ENCODE assay signal across 1 cellular context in the genomic region with DNA sequence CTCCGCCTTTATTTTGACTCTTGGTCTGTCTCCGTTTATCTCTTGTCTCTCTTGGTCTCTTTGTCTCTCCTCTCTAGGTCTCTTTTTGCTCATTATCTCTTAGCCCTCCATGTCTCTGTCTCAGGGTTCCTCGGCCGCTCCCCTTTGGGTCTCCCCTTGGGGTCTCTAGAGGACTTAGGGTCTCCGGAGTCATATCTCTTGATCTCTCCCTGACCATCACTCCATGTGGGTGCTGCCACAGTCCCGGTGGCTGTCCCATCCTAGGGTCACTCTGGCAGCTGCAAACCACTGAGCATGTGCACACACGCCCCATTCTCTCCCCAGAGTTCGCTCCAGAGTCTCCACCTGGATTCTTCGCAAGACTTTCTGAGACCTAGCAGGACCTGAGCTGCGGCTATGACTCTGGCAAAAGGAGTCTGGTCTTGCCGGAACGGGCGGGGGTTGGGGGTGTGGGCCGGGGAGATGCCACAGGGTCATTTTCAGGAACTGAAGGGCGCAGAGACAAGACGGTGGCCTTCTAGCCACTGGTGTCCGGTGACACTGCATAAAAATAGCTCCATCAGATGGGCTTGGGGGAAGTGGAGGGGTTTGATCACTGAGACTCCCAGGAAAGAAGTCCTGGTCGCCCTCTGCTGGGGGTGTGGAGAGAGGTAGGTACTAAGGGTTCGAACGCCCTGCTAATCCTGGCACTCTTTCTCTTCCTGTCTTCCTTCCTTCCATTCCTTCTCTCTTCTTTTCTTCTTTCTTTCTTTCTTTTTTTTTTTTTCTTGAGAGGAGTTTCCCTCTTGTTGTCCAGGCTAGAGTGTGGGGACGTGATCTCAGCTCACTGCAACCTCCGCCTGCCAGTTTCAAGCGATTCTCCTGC.
TF ChIP-seq lines count a peak whose summit lies in the region.

No MANE protein-coding gene starts in this region.

TF ChIP-seq in K562, 482 proteins besides CTCF, POLR2A, EP300 and RAD21 (continued from another document and continues in another):
- TF ChIP-seq, protein P1, sequence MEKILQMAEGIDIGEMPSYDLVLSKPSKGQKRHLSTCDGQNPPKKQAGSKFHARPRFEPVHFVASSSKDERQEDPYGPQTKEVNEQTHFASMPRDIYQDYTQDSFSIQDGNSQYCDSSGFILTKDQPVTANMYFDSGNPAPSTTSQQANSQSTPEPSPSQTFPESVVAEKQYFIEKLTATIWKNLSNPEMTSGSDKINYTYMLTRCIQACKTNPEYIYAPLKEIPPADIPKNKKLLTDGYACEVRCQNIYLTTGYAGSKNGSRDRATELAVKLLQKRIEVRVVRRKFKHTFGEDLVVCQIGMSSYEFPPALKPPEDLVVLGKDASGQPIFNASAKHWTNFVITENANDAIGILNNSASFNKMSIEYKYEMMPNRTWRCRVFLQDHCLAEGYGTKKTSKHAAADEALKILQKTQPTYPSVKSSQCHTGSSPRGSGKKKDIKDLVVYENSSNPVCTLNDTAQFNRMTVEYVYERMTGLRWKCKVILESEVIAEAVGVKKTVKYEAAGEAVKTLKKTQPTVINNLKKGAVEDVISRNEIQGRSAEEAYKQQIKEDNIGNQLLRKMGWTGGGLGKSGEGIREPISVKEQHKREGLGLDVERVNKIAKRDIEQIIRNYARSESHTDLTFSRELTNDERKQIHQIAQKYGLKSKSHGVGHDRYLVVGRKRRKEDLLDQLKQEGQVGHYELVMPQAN (IDR thresholded peaks at IDR 0.05; ENCODE audit: borderline replicate concordance) = peak; percentile 59; the same call in 1 of the 2 replicates
- TF ChIP-seq ELF1 (tag; IDR thresholded peaks at IDR 0.05) = 0 out of 2 replicates have a peak, but pooled peaks have one; percentile 30
- peak in 1 of 2 experiments; percentile 14; a peak in 1 of 3 replicates for TF ChIP-seq CBX3 (IDR thresholded peaks at IDR 0.05; ENCODE audit: borderline replicate concordance in 1 of 2, low read length in 2 of 2)
- TF ChIP-seq CHD4 (IDR thresholded peaks at IDR 0.05; ENCODE audit: insufficient read depth, insufficient replicate concordance, low read depth, low read length, poor library complexity, severe bottlenecking) = no peak
- TF ChIP-seq BCL6 (CRISPR knock-in tag; IDR thresholded peaks at IDR 0.05) = no peak
- no peak for TF ChIP-seq MIER1 (IDR thresholded peaks at IDR 0.05; ENCODE audit: low read depth)
- no peak for TF ChIP-seq NUFIP1 (IDR thresholded peaks at IDR 0.05; ENCODE audit: partially characterized antibody)
- TF ChIP-seq JUND (IDR thresholded peaks at IDR 0.05; ENCODE audit: borderline replicate concordance, low read depth, low read length) = peak; percentile 32; the same call in 1 of the 2 replicates
- TF ChIP-seq JUND (tag; IDR thresholded peaks at IDR 0.05; ENCODE audit: borderline replicate concordance, low read depth, low read length) = peak; percentile 32; the same call in 1 of the 3 replicates
- TF ChIP-seq, protein P2, sequence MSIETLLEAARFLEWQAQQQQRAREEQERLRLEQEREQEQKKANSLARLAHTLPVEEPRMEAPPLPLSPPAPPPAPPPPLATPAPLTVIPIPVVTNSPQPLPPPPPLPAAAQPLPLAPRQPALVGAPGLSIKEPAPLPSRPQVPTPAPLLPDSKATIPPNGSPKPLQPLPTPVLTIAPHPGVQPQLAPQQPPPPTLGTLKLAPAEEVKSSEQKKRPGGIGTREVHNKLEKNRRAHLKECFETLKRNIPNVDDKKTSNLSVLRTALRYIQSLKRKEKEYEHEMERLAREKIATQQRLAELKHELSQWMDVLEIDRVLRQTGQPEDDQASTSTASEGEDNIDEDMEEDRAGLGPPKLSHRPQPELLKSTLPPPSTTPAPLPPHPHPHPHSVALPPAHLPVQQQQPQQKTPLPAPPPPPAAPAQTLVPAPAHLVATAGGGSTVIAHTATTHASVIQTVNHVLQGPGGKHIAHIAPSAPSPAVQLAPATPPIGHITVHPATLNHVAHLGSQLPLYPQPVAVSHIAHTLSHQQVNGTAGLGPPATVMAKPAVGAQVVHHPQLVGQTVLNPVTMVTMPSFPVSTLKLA (conservative IDR thresholded peaks at IDR 0.05) = peak in 1 of 2 experiments; percentile 40; a peak in 2 of 4 replicates
- TF ChIP-seq NRF1 (conservative IDR thresholded peaks at IDR 0.05 in 1 of 2, IDR thresholded peaks at IDR 0.05 in 1 of 2) = peak; percentile 26 to 38; a peak in 1 of 4 replicates
- 0 out of 2 replicates have a peak, but pooled peaks have one; percentile 23 for TF ChIP-seq SMARCE1 (IDR thresholded peaks at IDR 0.05)
- TF ChIP-seq, protein P3, sequence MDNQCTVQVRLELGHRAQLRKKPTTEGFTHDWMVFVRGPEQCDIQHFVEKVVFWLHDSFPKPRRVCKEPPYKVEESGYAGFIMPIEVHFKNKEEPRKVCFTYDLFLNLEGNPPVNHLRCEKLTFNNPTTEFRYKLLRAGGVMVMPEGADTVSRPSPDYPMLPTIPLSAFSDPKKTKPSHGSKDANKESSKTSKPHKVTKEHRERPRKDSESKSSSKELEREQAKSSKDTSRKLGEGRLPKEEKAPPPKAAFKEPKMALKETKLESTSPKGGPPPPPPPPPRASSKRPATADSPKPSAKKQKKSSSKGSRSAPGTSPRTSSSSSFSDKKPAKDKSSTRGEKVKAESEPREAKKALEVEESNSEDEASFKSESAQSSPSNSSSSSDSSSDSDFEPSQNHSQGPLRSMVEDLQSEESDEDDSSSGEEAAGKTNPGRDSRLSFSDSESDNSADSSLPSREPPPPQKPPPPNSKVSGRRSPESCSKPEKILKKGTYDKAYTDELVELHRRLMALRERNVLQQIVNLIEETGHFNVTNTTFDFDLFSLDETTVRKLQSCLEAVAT (IDR thresholded peaks at IDR 0.05) = peak in 1 of 2 experiments; percentile 67; a peak in 1 of 4 replicates
- TF ChIP-seq, protein P4, sequence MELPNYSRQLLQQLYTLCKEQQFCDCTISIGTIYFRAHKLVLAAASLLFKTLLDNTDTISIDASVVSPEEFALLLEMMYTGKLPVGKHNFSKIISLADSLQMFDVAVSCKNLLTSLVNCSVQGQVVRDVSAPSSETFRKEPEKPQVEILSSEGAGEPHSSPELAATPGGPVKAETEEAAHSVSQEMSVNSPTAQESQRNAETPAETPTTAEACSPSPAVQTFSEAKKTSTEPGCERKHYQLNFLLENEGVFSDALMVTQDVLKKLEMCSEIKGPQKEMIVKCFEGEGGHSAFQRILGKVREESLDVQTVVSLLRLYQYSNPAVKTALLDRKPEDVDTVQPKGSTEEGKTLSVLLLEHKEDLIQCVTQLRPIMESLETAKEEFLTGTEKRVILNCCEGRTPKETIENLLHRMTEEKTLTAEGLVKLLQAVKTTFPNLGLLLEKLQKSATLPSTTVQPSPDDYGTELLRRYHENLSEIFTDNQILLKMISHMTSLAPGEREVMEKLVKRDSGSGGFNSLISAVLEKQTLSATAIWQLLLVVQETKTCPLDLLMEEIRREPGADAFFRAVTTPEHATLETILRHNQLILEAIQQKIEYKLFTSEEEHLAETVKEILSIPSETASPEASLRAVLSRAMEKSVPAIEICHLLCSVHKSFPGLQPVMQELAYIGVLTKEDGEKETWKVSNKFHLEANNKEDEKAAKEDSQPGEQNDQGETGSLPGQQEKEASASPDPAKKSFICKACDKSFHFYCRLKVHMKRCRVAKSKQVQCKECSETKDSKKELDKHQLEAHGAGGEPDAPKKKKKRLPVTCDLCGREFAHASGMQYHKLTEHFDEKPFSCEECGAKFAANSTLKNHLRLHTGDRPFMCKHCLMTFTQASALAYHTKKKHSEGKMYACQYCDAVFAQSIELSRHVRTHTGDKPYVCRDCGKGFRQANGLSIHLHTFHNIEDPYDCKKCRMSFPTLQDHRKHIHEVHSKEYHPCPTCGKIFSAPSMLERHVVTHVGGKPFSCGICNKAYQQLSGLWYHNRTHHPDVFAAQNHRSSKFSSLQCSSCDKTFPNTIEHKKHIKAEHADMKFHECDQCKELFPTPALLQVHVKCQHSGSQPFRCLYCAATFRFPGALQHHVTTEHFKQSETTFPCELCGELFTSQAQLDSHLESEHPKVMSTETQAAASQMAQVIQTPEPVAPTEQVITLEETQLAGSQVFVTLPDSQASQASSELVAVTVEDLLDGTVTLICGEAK (IDR thresholded peaks at IDR 0.05) = 0 out of 2 replicates have a peak, but pooled peaks have one; percentile 51
- TF ChIP-seq, protein P4 (CRISPR knock-in tag; IDR thresholded peaks at IDR 0.05) = no peak
- TF ChIP-seq FOSL1 (tag; conservative IDR thresholded peaks at IDR 0.05) = no peak
- TF ChIP-seq XRCC4 (IDR thresholded peaks at IDR 0.05; ENCODE audit: extremely low read depth, insufficient read depth, insufficient read length) = no peak
- peak; percentile 92 for TF ChIP-seq NFE2 (IDR thresholded peaks at IDR 0.05; ENCODE audit: low read depth)
- peak; percentile 79 for TF ChIP-seq MAFG (tag; conservative IDR thresholded peaks at IDR 0.05)
- TF ChIP-seq, protein P5, sequence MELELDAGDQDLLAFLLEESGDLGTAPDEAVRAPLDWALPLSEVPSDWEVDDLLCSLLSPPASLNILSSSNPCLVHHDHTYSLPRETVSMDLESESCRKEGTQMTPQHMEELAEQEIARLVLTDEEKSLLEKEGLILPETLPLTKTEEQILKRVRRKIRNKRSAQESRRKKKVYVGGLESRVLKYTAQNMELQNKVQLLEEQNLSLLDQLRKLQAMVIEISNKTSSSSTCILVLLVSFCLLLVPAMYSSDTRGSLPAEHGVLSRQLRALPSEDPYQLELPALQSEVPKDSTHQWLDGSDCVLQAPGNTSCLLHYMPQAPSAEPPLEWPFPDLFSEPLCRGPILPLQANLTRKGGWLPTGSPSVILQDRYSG (tag; conservative IDR thresholded peaks at IDR 0.05; ENCODE audit: low read depth) = no peak
- TF ChIP-seq, protein P6, sequence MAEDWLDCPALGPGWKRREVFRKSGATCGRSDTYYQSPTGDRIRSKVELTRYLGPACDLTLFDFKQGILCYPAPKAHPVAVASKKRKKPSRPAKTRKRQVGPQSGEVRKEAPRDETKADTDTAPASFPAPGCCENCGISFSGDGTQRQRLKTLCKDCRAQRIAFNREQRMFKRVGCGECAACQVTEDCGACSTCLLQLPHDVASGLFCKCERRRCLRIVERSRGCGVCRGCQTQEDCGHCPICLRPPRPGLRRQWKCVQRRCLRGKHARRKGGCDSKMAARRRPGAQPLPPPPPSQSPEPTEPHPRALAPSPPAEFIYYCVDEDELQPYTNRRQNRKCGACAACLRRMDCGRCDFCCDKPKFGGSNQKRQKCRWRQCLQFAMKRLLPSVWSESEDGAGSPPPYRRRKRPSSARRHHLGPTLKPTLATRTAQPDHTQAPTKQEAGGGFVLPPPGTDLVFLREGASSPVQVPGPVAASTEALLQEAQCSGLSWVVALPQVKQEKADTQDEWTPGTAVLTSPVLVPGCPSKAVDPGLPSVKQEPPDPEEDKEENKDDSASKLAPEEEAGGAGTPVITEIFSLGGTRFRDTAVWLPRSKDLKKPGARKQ (CRISPR knock-in tag; IDR thresholded peaks at IDR 0.05) = no peak
- TF ChIP-seq, protein P7, sequence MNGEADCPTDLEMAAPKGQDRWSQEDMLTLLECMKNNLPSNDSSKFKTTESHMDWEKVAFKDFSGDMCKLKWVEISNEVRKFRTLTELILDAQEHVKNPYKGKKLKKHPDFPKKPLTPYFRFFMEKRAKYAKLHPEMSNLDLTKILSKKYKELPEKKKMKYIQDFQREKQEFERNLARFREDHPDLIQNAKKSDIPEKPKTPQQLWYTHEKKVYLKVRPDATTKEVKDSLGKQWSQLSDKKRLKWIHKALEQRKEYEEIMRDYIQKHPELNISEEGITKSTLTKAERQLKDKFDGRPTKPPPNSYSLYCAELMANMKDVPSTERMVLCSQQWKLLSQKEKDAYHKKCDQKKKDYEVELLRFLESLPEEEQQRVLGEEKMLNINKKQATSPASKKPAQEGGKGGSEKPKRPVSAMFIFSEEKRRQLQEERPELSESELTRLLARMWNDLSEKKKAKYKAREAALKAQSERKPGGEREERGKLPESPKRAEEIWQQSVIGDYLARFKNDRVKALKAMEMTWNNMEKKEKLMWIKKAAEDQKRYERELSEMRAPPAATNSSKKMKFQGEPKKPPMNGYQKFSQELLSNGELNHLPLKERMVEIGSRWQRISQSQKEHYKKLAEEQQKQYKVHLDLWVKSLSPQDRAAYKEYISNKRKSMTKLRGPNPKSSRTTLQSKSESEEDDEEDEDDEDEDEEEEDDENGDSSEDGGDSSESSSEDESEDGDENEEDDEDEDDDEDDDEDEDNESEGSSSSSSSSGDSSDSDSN (IDR thresholded peaks at IDR 0.05; ENCODE audit: borderline replicate concordance in 1 of 2, low read depth in 2 of 2, low read length in 2 of 2) = 0 out of 4 replicates have a peak, but pooled peaks of 1 of the 2 experiments have one; percentile 14
- TF ChIP-seq HIVEP1 (CRISPR knock-in tag; IDR thresholded peaks at IDR 0.05) = no peak
- TF ChIP-seq CTBP1 (IDR thresholded peaks at IDR 0.05; ENCODE audit: borderline replicate concordance) = peak; percentile 39; the same call in 1 of the 2 replicates
- TF ChIP-seq KDM1A (IDR thresholded peaks at IDR 0.05) = no peak
- no peak for TF ChIP-seq SAFB (IDR thresholded peaks at IDR 0.05; ENCODE audit: borderline replicate concordance, low read depth, low read length)
- no peak for TF ChIP-seq HDAC3 (IDR thresholded peaks at IDR 0.05; ENCODE audit: borderline replicate concordance, partially characterized antibody)
- no peak for TF ChIP-seq ADNP (tag; IDR thresholded peaks at IDR 0.05)
- TF ChIP-seq ZNF76 (CRISPR knock-in tag; IDR thresholded peaks at IDR 0.05; ENCODE audit: borderline replicate concordance) = no peak
- no peak for TF ChIP-seq CXXC5 (CRISPR knock-in tag; IDR thresholded peaks at IDR 0.05)
- TF ChIP-seq, protein P8, sequence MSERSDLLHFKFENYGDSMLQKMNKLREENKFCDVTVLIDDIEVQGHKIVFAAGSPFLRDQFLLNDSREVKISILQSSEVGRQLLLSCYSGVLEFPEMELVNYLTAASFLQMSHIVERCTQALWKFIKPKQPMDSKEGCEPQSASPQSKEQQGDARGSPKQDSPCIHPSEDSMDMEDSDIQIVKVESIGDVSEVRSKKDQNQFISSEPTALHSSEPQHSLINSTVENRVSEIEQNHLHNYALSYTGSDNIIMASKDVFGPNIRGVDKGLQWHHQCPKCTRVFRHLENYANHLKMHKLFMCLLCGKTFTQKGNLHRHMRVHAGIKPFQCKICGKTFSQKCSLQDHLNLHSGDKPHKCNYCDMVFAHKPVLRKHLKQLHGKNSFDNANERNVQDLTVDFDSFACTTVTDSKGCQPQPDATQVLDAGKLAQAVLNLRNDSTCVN (CRISPR knock-in tag; IDR thresholded peaks at IDR 0.05) = no peak
